9 cellular contexts compared by ENCODE assay signal in genomic region chr2:136000502-136000901, GRCh38. TPM values are rescaled to one million over a fixed set of nuclear protein-coding genes. Genes with fewer than 3 reads are reported as not detected.
DNase-seq lines count a peak whose midpoint lies in the region; ATAC-seq, FAIRE-seq and TF ChIP-seq lines count a peak whose summit lies in the region.
"Had no signal": no experiment of that assay in that cellular context is flagged by ENCODE, and none has a peak within 500 bp of the region (broad histone marks: within the 10 kb centered on the region; RNA-seq: fewer than 3 reads in every experiment).

No MANE protein-coding gene starts in this region.

- H2AK9ac ChIP-seq in IMR-90 (replicated peaks; ENCODE audit: low read depth, low read length, poor library complexity): no peak overlapping the region

- peak overlapping the region; percentile 26 for H2AFZ ChIP-seq in IMR-90 (replicated peaks; ENCODE audit: low read length, poor library complexity)

- H3K56ac ChIP-seq in IMR-90 (ENCODE audit: extremely low read depth, insufficient read depth, low read length): no peak overlapping the region

- no peak overlapping the region for H3K4me2 ChIP-seq in IMR-90 (ENCODE audit: low read depth, low read length)

- H3K36me3 ChIP-seq in IMR-90 (ENCODE audit: control insufficient read depth, insufficient read depth, low read length): no peaks in the 10 kb centered on the region
- H3K36me3 ChIP-seq in left lung: no peaks in the 10 kb centered on the region

- FAIRE-seq in GM12892 (lab: Jason Lieb, UNC) (peak; percentile 86), H54 (lab: Jason Lieb, UNC) (no peak)

- TF ChIP-seq CTCF in IMR-90 (conservative IDR thresholded peaks at IDR 0.05; ENCODE audit: low read depth, low read length) (no peak), left lung (IDR thresholded peaks at IDR 0.05) (no peak), GM13976 (IDR thresholded peaks at IDR 0.05; ENCODE audit: borderline replicate concordance, control extremely low read depth, extremely low read depth, insufficient read depth, missing control alignments) (no peak)

- no peak overlapping the region for H2BK20ac ChIP-seq in IMR-90 (ENCODE audit: low read depth, low read length)

- no peak overlapping the region for H3K4ac ChIP-seq in IMR-90 (ENCODE audit: low read depth, low read length)

- BruUV-seq in IMR-90 (replicated peaks; lab: Mats Ljungman, UMichigan): no TSS peak

- POLR2A ChIA-PET in IMR-90 (lab: Charles Lee; ENCODE audit: unreplicated experiment): no interaction called here

- no peak overlapping the region for H3K9ac ChIP-seq in IMR-90 (ENCODE audit: low read depth, low read length)

- no peak overlapping the region for H4K8ac ChIP-seq in IMR-90 (ENCODE audit: low read depth in 2 of 2, low read length in 2 of 2)

- H3K4me3 ChIP-seq in IMR-90 (ENCODE audit: insufficient read depth, low read depth, low read length) (no peak overlapping the region), left lung (no peak overlapping the region)

- no peaks in the 10 kb centered on the region for H3K27me3 ChIP-seq in IMR-90 (ENCODE audit: control insufficient read depth, insufficient read depth, low read length)
- H3K27me3 ChIP-seq in left lung: no peaks in the 10 kb centered on the region

- no CpG with 5 or more reads among the region's 2 CpGs for WGBS in IMR-90 (ENCODE audit: extremely low coverage in 2 of 2, insufficient read length in 1 of 2), 2 experiments

- no peak overlapping the region for H2BK120ac ChIP-seq in IMR-90 (ENCODE audit: low read depth, low read length)

- no peak overlapping the region for H3K14ac ChIP-seq in IMR-90 (replicated peaks; ENCODE audit: low read depth, low read length)

- CTCF ChIA-PET in IMR-90 (lab: Yijun Ruan, JAX): no interaction called here

- H3K27ac ChIP-seq in IMR-90 (ENCODE audit: insufficient read depth, low read length) (no peak overlapping the region), left lung (peak overlapping the region in 1 of 2 donors; percentile 26)

- H3K79me1 ChIP-seq in IMR-90 (ENCODE audit: low read depth in 1 of 2, low read length in 2 of 2): no peaks in the 10 kb centered on the region

- no peaks in the 10 kb centered on the region for H4K20me1 ChIP-seq in IMR-90 (ENCODE audit: insufficient read depth, low read length)

- no peak for TF ChIP-seq RAD21 in IMR-90 (IDR thresholded peaks at IDR 0.05; ENCODE audit: low read length)

- intact Hi-C loops in IMR-90 (cut with micrococcal nuclease): no loop called here
- intact Hi-C loops in left lung (cut with DNase I): no loop called here

- DNase-seq in GM12892 (ENCODE audit: insufficient read length) (no peak), IMR-90 (no peak), left lung (no peak), GOT3 (lab: John Stamatoyannopoulos, UW) (no peak), H54 (ENCODE audit: insufficient read length, low spot score) (no peak), GM13976 (ENCODE audit: low spot score) (no peak)
- DNase-seq in effector CD8-positive, alpha-beta T cell (lab: John Stamatoyannopoulos, UW): no peak
- DNase-seq: cerebellar nuclear complex had no signal

- no peak overlapping the region for H3K23ac ChIP-seq in IMR-90 (ENCODE audit: low read depth, low read length)

- H2BK15ac ChIP-seq in IMR-90 (ENCODE audit: low read depth, low read length): no peak overlapping the region

- H3K9me3 ChIP-seq in IMR-90 (ENCODE audit: control insufficient read depth, insufficient read depth, low read length) (no peaks in the 10 kb centered on the region), left lung (no peaks in the 10 kb centered on the region)

- H3K9me1 ChIP-seq in IMR-90 (ENCODE audit: insufficient read depth, low read length): no peaks in the 10 kb centered on the region

- TF ChIP-seq POLR2A in GM12892 (IDR thresholded peaks at IDR 0.05; ENCODE audit: low read depth, low read length) (no peak), IMR-90 (IDR thresholded peaks at IDR 0.05; ENCODE audit: low read depth, low read length) (no peak), H54 (IDR thresholded peaks at IDR 0.05; ENCODE audit: low read depth, low read length) (no peak)

- in situ Hi-C loops in IMR-90 (cut with MboI; ENCODE audit: low sequenced_read_pairs) (no loop called here), GM13976 (cut with MboI; ENCODE audit: low sequenced_read_pairs, unreplicated experiment) (no loop called here)

- ATAC-seq in GM21447 (IDR thresholded peaks at IDR 0.05; ENCODE audit: unreplicated experiment) (peak; percentile 69), IMR-90 (ENCODE audit: low read depth) (peak; percentile 56), left lung (peak; percentile 14)

- no peak overlapping the region for H2BK5ac ChIP-seq in IMR-90 (ENCODE audit: low read depth, low read length, poor library complexity, severe bottlenecking)

- H4K5ac ChIP-seq in IMR-90 (ENCODE audit: low read depth, low read length): no peak overlapping the region

- H2AK5ac ChIP-seq in IMR-90 (ENCODE audit: low read depth, low read length): no peak overlapping the region; the same call in 1 of the 2 replicates

- H4K91ac ChIP-seq in IMR-90 (ENCODE audit: insufficient read depth, low read depth, low read length): no peak overlapping the region

- H3K4me1 ChIP-seq in IMR-90 (ENCODE audit: control insufficient read depth, insufficient read depth, low read length) (no peaks in the 10 kb centered on the region), left lung (peaks cover 0 to 12% of the 10 kb centered on the region in 2 donors)

- dilution Hi-C loops in IMR-90 (cut with HindIII; ENCODE audit: low sequenced_read_pairs, unreplicated experiment): no loop called here

- no peak overlapping the region for H3K18ac ChIP-seq in IMR-90 (ENCODE audit: low read depth, low read length)

TF ChIP-seq in IMR-90, 13 proteins besides CTCF, POLR2A, EP300 and RAD21:
- TF ChIP-seq FOS (IDR thresholded peaks at IDR 0.05; ENCODE audit: low read depth, low read length): no peak
- no peak for TF ChIP-seq MXI1 (IDR thresholded peaks at IDR 0.05; ENCODE audit: borderline replicate concordance, low read depth, low read length)
- TF ChIP-seq USF2 (IDR thresholded peaks at IDR 0.05; ENCODE audit: low read depth, low read length): no peak
- TF ChIP-seq ELK1 (IDR thresholded peaks at IDR 0.05; ENCODE audit: borderline replicate concordance, low read depth, low read length): no peak
- TF ChIP-seq NFE2L2 (IDR thresholded peaks at IDR 0.05; ENCODE audit: low read depth, low read length): no peak

RNA-seq across cellular contexts. Expression of gene DARS1, which starts 15.1 kb away (rescaled TPM):
- polyA plus RNA-seq in GM12892 (2012; ENCODE audit: missing spikeins): 196 TPM
- total RNA-seq in IMR-90 (2012; rRNA removed): 66.5 and 136 TPM in 2 replicates
- polyA plus RNA-seq in IMR-90 (2012; rRNA removed): 43.5 and 56.5 TPM in 2 replicates
- polyA plus RNA-seq in IMR-90 (2012; cell fraction: cytosol; rRNA removed): 13.2 and 19.3 TPM in 2 replicates
- 5.9 and 38.7 TPM in 2 replicates for polyA plus RNA-seq in IMR-90 (2012; cell fraction: nucleus; rRNA removed; ENCODE audit: low replicate concordance)
- total RNA-seq in left lung: 10 to 100 TPM; 46.9 to 56.0 TPM

Comparison
In these comparisons a context has a peak if more than half of its experiments do, and no peak if none do; other contexts are left out.
1. ATAC-seq: peak in every context shown above with its lines; median percentile 69 in GM21447; 56 in IMR-90; 14 in left lung.